In the genomic region with DNA sequence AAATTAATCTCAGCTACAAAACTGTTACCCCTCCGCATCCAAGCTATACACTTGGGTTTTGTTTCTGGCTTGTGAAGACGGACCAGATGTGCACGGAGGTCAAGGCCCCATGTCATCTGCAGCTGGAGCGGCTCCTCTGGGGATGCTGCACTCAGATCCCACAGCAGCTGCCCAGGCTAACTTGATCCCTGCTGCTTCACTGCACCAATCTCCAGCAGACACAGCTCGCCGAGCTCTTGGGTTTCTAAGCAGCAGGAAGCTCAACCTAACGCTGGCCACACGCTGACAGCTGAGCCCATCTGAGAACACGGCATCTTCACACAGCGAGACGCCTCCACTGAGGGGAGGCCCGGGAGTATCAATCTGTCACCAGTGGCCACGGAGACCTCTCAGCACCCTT, we compare ENCODE assay signal across 19 cellular contexts.
DNase-seq lines count a peak whose midpoint lies in the region; ATAC-seq and TF ChIP-seq lines count a peak whose summit lies in the region.
"Had no signal": no experiment of that assay in that cellular context is flagged by ENCODE, and none has a peak within 500 bp of the region (broad histone marks: within the 10 kb centered on the region; RNA-seq: fewer than 3 reads in every experiment).

No MANE protein-coding gene starts in this region.

- H3K4me3 ChIP-seq in vagina = no peak overlapping the region
- H3K4me3 ChIP-seq: HAP-1, prostate gland, upper lobe of left lung had no signal

- TF ChIP-seq CTCF in vagina (IDR thresholded peaks at IDR 0.05) = no peak

- no peaks in the 10 kb centered on the region for H3K9me3 ChIP-seq in vagina
- H3K9me3 ChIP-seq: HAP-1, prostate gland, upper lobe of left lung had no signal

- DNase-seq in Right ventricle myocardium inferior (ENCODE audit: missing footprints) (peak; percentile 80), cardiac septum (ENCODE audit: low spot score) (no peak), left cardiac atrium (no peak), pons (ENCODE audit: low spot score) (peak; percentile 22), vagina (ENCODE audit: extremely low spot score in 2 of 2) (no peak), NCI-H1092 (lab: John Stamatoyannopoulos, UW) (no peak)
- DNase-seq: activated CD4-positive, alpha-beta T cell treated with anti-CD3 and anti-CD28 coated beads, Interleukin-2, amount 10 ng/mL, durations not matched to agents 24 days and 14 days; activated naive CD8-positive, alpha-beta T cell treated with anti-CD3 and anti-CD28 coated beads for 36 hours; brain microvascular endothelial cell; CD4-positive, alpha-beta T cell; kidney glomerular epithelial cell; NCI-H1436; NCI-H2227 treated with DMSO at 0.1 percent for 48 hours; stimulated activated naive CD4-positive, alpha-beta T cell treated with Interleukin-2 at 50 U/mL for 16 hours had no signal

- H3K4me1 ChIP-seq in vagina = peaks cover 17% of the 10 kb centered on the region

- intact Hi-C loops in Right ventricle myocardium inferior (cut with DNase I) (no loop called here), cardiac septum (cut with DNase I) (no loop called here), left cardiac atrium (cut with DNase I) (no loop called here), vagina (cut with DNase I) (loop anchor here (10.0 kb wide), 1 partner anchor 59 kb away; no protein-coding TSS in a partner anchor)

- peaks cover 0 to 28% of the 10 kb centered on the region in 2 donors for H3K36me3 ChIP-seq in vagina
- H3K36me3 ChIP-seq: prostate gland had no signal

- TF ChIP-seq POLR2A in vagina (IDR thresholded peaks at IDR 0.05) = no peak

- peak; percentile 79 for ATAC-seq in Right ventricle myocardium inferior
- peak; percentile 16 to 42 for ATAC-seq in left cardiac atrium
- ATAC-seq in GM21576 (IDR thresholded peaks at IDR 0.05; ENCODE audit: unreplicated experiment) = no peak
- no peak for ATAC-seq in GM19023 (IDR thresholded peaks at IDR 0.05; ENCODE audit: unreplicated experiment)

- H3K27me3 ChIP-seq in vagina = no peaks in the 10 kb centered on the region
- H3K27me3 ChIP-seq: brain microvascular endothelial cell, upper lobe of left lung had no signal

- peak overlapping the region; percentile 47 for H3K27ac ChIP-seq in vagina
- H3K27ac ChIP-seq: brain microvascular endothelial cell, prostate gland, upper lobe of left lung had no signal

Comparison
In these comparisons a context has a peak if more than half of its experiments do, and no peak if none do; other contexts are left out.
1. DNase-seq: peak in Right ventricle myocardium inferior (single experiment) and pons (single experiment); none in cardiac septum (single experiment), left cardiac atrium (single experiment), vagina (0 of 2) and NCI-H1092 (single experiment).
2. ATAC-seq: peak in Right ventricle myocardium inferior (single experiment) and left cardiac atrium (2 of 2); none in GM21576 (single experiment) and GM19023 (single experiment).